Comparison of ENCODE assay signal across 8 cellular contexts in genomic region chr16:67241008-67241900, GRCh38. TPM values are rescaled to one million over a fixed set of nuclear protein-coding genes. Genes with fewer than 3 reads are reported as not detected.
A peak's percentile ranks its signal among the peaks of the same experiment; 100 is the strongest.
DNase-seq lines count a peak whose midpoint lies in the region; ATAC-seq, FAIRE-seq and TF ChIP-seq lines count a peak whose summit lies in the region.

No MANE protein-coding gene starts in this region.

- CTCF ChIA-PET in activated naive CD4-positive, alpha-beta T cell treated with anti-CD3 and anti-CD28 coated beads for 36 hours (lab: Charles Lee), result interaction anchor here (0.8 kb wide), 1 partner anchor 14 kb away, joined by 4 read pairs; no protein-coding TSS in a partner anchor
- CTCF ChIA-PET in GM12878 (lab: Yijun Ruan, JAX), result interaction anchor here (0.9 kb wide), 1 partner anchor 15 kb away, joined by 3 read pairs; no protein-coding TSS in a partner anchor

- 66% methylated on average over 8 of the region's 10 CpGs for WGBS in GM12878 (ENCODE audit: insufficient coverage, insufficient replicate concordance, low lambda C conversion rate, missing lambda C conversion rate)

- no peak overlapping the region for H3K4me3 Mint-ChIP-seq in activated naive CD4-positive, alpha-beta T cell treated with anti-CD3 and anti-CD28 coated beads for 36 hours

- intact Hi-C loops in activated naive CD4-positive, alpha-beta T cell treated with anti-CD3 and anti-CD28 coated beads for 36 hours (cut with micrococcal nuclease), result loop anchor here (10.0 kb wide), 1 partner anchor 844 kb away; the partner anchor contains the start of gene NFATC3
- intact Hi-C loops in GM12878 (cut with micrococcal nuclease; ENCODE audit: unreplicated experiment), result no loop called here
- intact Hi-C loops in kidney (cut with DNase I), result no loop called here
- intact Hi-C loops in tibial artery (cut with DNase I; ENCODE audit: low total_unique reads), result no loop called here

- no peak for TF ChIP-seq RAD21 in GM12878 (IDR thresholded peaks at IDR 0.05; ENCODE audit: insufficient read depth, low read depth, low read length)

- BruUV-seq in GM12878 (replicated peaks; lab: Mats Ljungman, UMichigan), result no TSS peak

- SMC1A ChIA-PET in GM12878 (lab: Charles Lee; ENCODE audit: uncharacterized antibody, unreplicated experiment), result no interaction called here

- no peaks in the 10 kb centered on the region for H3K9me3 Mint-ChIP-seq in activated naive CD4-positive, alpha-beta T cell treated with anti-CD3 and anti-CD28 coated beads for 36 hours

- RAD21 ChIA-PET in GM12878 (lab: Charles Lee; ENCODE audit: unreplicated experiment), result interaction anchor here (4.6 kb wide), 1 partner anchor 14 kb away, joined by 35 read pairs; the partner anchor contains the start of gene TMEM208

- H3K36me3 Mint-ChIP-seq in activated naive CD4-positive, alpha-beta T cell treated with anti-CD3 and anti-CD28 coated beads for 36 hours (ENCODE audit: low read depth), result peaks cover 17% of the 10 kb centered on the region

- H3K9ac ChIP-seq in GM12878 (ENCODE audit: control insufficient read depth, insufficient read depth, low read length), result no peak overlapping the region
- H3K9ac ChIP-seq in kidney (ENCODE audit: low read length in 2 of 2), result no peak overlapping the region

- H3K27ac ChIP-seq in GM12878 (ENCODE audit: control insufficient read depth, insufficient read depth), result 0 out of 2 replicates have a peak overlapping the region, but pooled peaks have one; percentile 13
- peak overlapping the region; percentile 43 to 78 for H3K27ac ChIP-seq in kidney (ENCODE audit: low read depth in 2 of 2, low read length in 2 of 2)
- peak overlapping the region; percentile 65 to 81 for H3K27ac ChIP-seq in tibial artery

- H3K4me3 ChIP-seq in GM12878 (no peak overlapping the region), kidney (ENCODE audit: low read length in 2 of 2) (peak overlapping the region in 1 of 2 donors; percentile 12), tibial artery (no peak overlapping the region)

- in situ Hi-C loops in GM12878 (cut with MboI), result no loop called here

- no peak for TF ChIP-seq CTCF in GM12878 (IDR thresholded peaks at IDR 0.05 in 2 of 3, conservative IDR thresholded peaks at IDR 0.05 in 1 of 3; ENCODE audit: control insufficient read depth in 2 of 3, extremely low read depth in 1 of 3, insufficient read depth in 1 of 3, low read depth in 3 of 3, low read length in 3 of 3)
- TF ChIP-seq CTCF in kidney (IDR thresholded peaks at IDR 0.05; ENCODE audit: borderline replicate concordance, extremely low read depth, insufficient read depth), result no peak
- no peak for TF ChIP-seq CTCF in tibial artery (IDR thresholded peaks at IDR 0.05)

- no peak for TF ChIP-seq POLR2A in GM12878 (IDR thresholded peaks at IDR 0.05; ENCODE audit: low read depth, low read length)

- H3K4me1 Mint-ChIP-seq in activated naive CD4-positive, alpha-beta T cell treated with anti-CD3 and anti-CD28 coated beads for 36 hours (ENCODE audit: low read depth), result peaks cover 38% of the 10 kb centered on the region

- no peak overlapping the region for H3K4me2 ChIP-seq in GM12878 (ENCODE audit: control insufficient read depth, insufficient read depth)

- H3K4me1 ChIP-seq in GM12878 (ENCODE audit: control insufficient read depth, insufficient read depth, low read length), result peaks cover 31% of the 10 kb centered on the region
- peaks cover 9 to 27% of the 10 kb centered on the region in 2 donors for H3K4me1 ChIP-seq in kidney (ENCODE audit: control insufficient read depth in 1 of 2, insufficient read depth in 1 of 2, low read depth in 1 of 2, low read length in 2 of 2)
- H3K4me1 ChIP-seq in tibial artery, result peaks cover 0 to 56% (median 45%) of the 10 kb centered on the region in 4 donors

- ATAC-seq in GM12878, result no peak

- H2AFZ ChIP-seq in GM12878 (ENCODE audit: control insufficient read depth, low read depth, low read length), result no peak overlapping the region

- peak overlapping the region; percentile 85 for H3K27ac Mint-ChIP-seq in activated naive CD4-positive, alpha-beta T cell treated with anti-CD3 and anti-CD28 coated beads for 36 hours

- FAIRE-seq in GM12878 (lab: Jason Lieb, UNC) (no peak), kidney (lab: Jason Lieb, UNC) (no peak)

- DNase-seq in activated naive CD4-positive, alpha-beta T cell treated with anti-CD3 and anti-CD28 coated beads for 36 hours, result no peak
- no peak for DNase-seq in activated naive CD4-positive, alpha-beta T cell treated with Interleukin-2 at 50 U/mL for 16 hours
- no peak for DNase-seq in GM12878 (ENCODE audit: low read depth, low spot score)
- peak; percentile 92 for DNase-seq in kidney
- peak; percentile 68 to 87 for DNase-seq in tibial artery
- DNase-seq in NCI-H2107 treated with DMSO at 0.1 percent for 48 hours (lab: John Stamatoyannopoulos, UW; ENCODE audit: unreplicated experiment), result no peak
- no peak for DNase-seq in NCI-H1930 (lab: John Stamatoyannopoulos, UW)
- DNase-seq in ecto neural progenitor cell (ENCODE audit: low spot score), result no peak

- H3K9me3 ChIP-seq in GM12878 (replicated peaks; ENCODE audit: control insufficient read depth, insufficient read depth, low read length) (no peaks in the 10 kb centered on the region), kidney (ENCODE audit: control insufficient read depth in 1 of 2, low read length in 2 of 2) (no peaks in the 10 kb centered on the region), tibial artery (no peaks in the 10 kb centered on the region)

- TF ChIP-seq EP300 in GM12878 (IDR thresholded peaks at IDR 0.05; ENCODE audit: borderline replicate concordance in 1 of 2, control insufficient read depth in 1 of 2, low read depth in 2 of 2, low read length in 2 of 2), result no peak

- H4K20me1 ChIP-seq in GM12878 (ENCODE audit: control insufficient read depth, insufficient read depth), result no peaks in the 10 kb centered on the region

- POLR2A ChIA-PET in GM12878 (lab: Charles Lee), result interaction anchor here (8.0 kb wide), 1 partner anchor 15 kb away, joined by 100 read pairs; the partner anchor contains the start of gene TMEM208

- peaks cover 39% of the 10 kb centered on the region for H3K79me2 ChIP-seq in GM12878 (ENCODE audit: control insufficient read depth, insufficient read depth, low read length)

- H3K27me3 Mint-ChIP-seq in activated naive CD4-positive, alpha-beta T cell treated with anti-CD3 and anti-CD28 coated beads for 36 hours (ENCODE audit: low read depth), result no peaks in the 10 kb centered on the region

- peaks cover 12 to 19% of the 10 kb centered on the region in 2 experiments; a peak in 3 of 4 replicates for H3K36me3 ChIP-seq in GM12878 (ENCODE audit: control insufficient read depth in 2 of 2, insufficient read depth in 2 of 2, low read length in 1 of 2)
- H3K36me3 ChIP-seq in kidney (ENCODE audit: control insufficient read depth in 1 of 2, insufficient read depth in 2 of 2, low read length in 2 of 2), result peaks cover 12 to 21% of the 10 kb centered on the region in 2 donors
- peaks cover 9 to 34% (median 32%) of the 10 kb centered on the region in 3 donors for H3K36me3 ChIP-seq in tibial artery

- no peaks in the 10 kb centered on the region for H3K27me3 ChIP-seq in GM12878 (replicated peaks in 1 of 2; ENCODE audit: control insufficient read depth in 2 of 2, insufficient read depth in 2 of 2, low read length in 1 of 2)
- no peaks in the 10 kb centered on the region for H3K27me3 ChIP-seq in tibial artery

RNA-seq across cellular contexts. Expression of gene FHOD1, which starts 6.0 kb away (rescaled TPM):
- 10 to 100 TPM; 70.7 to 73.7 TPM for total RNA-seq in activated naive CD4-positive, alpha-beta T cell treated with anti-CD3 and anti-CD28 coated beads for 36 hours
- 48.1 and 49.7 TPM in 2 replicates for total RNA-seq in GM12878 (2013; cell fraction: nucleolus; rRNA removed)
- total RNA-seq in GM12878 (2014; rRNA removed) (26.0 and 31.7 TPM in 2 replicates), GM12878 (2014; rRNA removed; fragmentation: Illumina TruSeq; extraction: Trizol) (8.9 and 10.6 TPM in 2 replicates), GM12878 (2021) (65.6 and 65.7 TPM in 2 replicates), kidney (30.4 TPM)
- polyA plus RNA-seq in GM12878 (2011; ENCODE audit: low read depth), result 18.0 TPM
- polyA plus RNA-seq in GM12878 (2011; rRNA removed) (11.7 and 20.9 TPM in 2 replicates), GM12878 (2014; fragmentation: Illumina TruSeq; extraction: Trizol) (10.0 and 18.5 TPM in 2 replicates), GM12878 (2014; fragmentation: Nextera tagmentation; extraction: Ambion mirVana) (10 to 100 TPM in 1 of 2 experiments, 1 to 10 TPM in 1; 9.0 to 17.7 TPM), GM12878 (2014; rRNA removed) (35.6 and 45.2 TPM in 2 replicates), GM12878 (2016; fragmentation: Nextera tagmentation; extraction: Ambion mirVana) (10 to 100 TPM; 13.6 to 14.4 TPM), kidney (ENCODE audit: insufficient read depth, low read depth, low replicate concordance) (21.0 TPM)
- 21.3 and 24.3 TPM in 2 replicates for polyA plus RNA-seq in GM12878 (2011; cell fraction: cytosol; rRNA removed)
- polyA plus RNA-seq in GM12878 (2011; cell fraction: nucleus; rRNA removed), result 229 and 274 TPM in 2 replicates
- polyA plus RNA-seq in GM12878 (2012), result 28.8 and 33.4 TPM in 2 replicates
- polyA minus RNA-seq in GM12878 (2011; rRNA and poly(A)+ RNA removed), result 17.7 and 20.1 TPM in 2 replicates
- polyA minus RNA-seq in GM12878 (2011; cell fraction: cytosol; rRNA and poly(A)+ RNA removed), result 13.9 and 23.9 TPM in 2 replicates
- polyA minus RNA-seq in GM12878 (2011; cell fraction: nucleus; rRNA and poly(A)+ RNA removed), result 22.0 and 39.2 TPM in 2 replicates

RNA-seq across cellular contexts. Expression of gene SLC9A5, which starts 7.5 kb away (rescaled TPM):
- total RNA-seq in activated naive CD4-positive, alpha-beta T cell treated with anti-CD3 and anti-CD28 coated beads for 36 hours, result 1 to 10 TPM; 5.2 TPM
- 4.8 and 5.2 TPM in 2 replicates for total RNA-seq in GM12878 (2013; cell fraction: nucleolus; rRNA removed)
- total RNA-seq in GM12878 (2014; rRNA removed), result 1.3 and 2.0 TPM in 2 replicates
- 0.85 and 1.1 TPM in 2 replicates for total RNA-seq in GM12878 (2014; rRNA removed; fragmentation: Illumina TruSeq; extraction: Trizol)
- 2.4 and 3.2 TPM in 2 replicates for total RNA-seq in GM12878 (2021)
- polyA plus RNA-seq in GM12878 (2011; ENCODE audit: low read depth), result 0.75 TPM
- 4.8 and 5.7 TPM in 2 replicates for polyA plus RNA-seq in GM12878 (2011; rRNA removed)
- 6.0 and 7.4 TPM in 2 replicates for polyA plus RNA-seq in GM12878 (2011; cell fraction: cytosol; rRNA removed)
- 41.4 and 46.4 TPM in 2 replicates for polyA plus RNA-seq in GM12878 (2011; cell fraction: nucleus; rRNA removed)
- polyA plus RNA-seq in GM12878 (2012), result 1.8 and 1.9 TPM in 2 replicates
- 1.1 and 1.5 TPM in 2 replicates for polyA plus RNA-seq in GM12878 (2014; fragmentation: Illumina TruSeq; extraction: Trizol)
- polyA plus RNA-seq in GM12878 (2014; fragmentation: Nextera tagmentation; extraction: Ambion mirVana), result under 1 TPM; 0.26 to 0.27 TPM
- polyA plus RNA-seq in GM12878 (2014; rRNA removed), result 2.3 and 2.7 TPM in 2 replicates
- 1 to 10 TPM; 1.4 to 1.5 TPM for polyA plus RNA-seq in GM12878 (2016; fragmentation: Nextera tagmentation; extraction: Ambion mirVana)
- polyA minus RNA-seq in GM12878 (2011; rRNA and poly(A)+ RNA removed), result 3.9 and 7.1 TPM in 2 replicates
- polyA minus RNA-seq in GM12878 (2011; cell fraction: cytosol; rRNA and poly(A)+ RNA removed), result 0.67 and 1.6 TPM in 2 replicates
- 10.3 and 10.4 TPM in 2 replicates for polyA minus RNA-seq in GM12878 (2011; cell fraction: nucleus; rRNA and poly(A)+ RNA removed)
- 1.1 TPM for total RNA-seq in kidney
- 0.92 TPM for polyA plus RNA-seq in kidney (ENCODE audit: insufficient read depth, low read depth, low replicate concordance)

RNA-seq across cellular contexts. Expression of gene TMEM208, which starts 14.3 kb away (rescaled TPM):
- 10 to 100 TPM; 24.6 to 29.4 TPM for total RNA-seq in activated naive CD4-positive, alpha-beta T cell treated with anti-CD3 and anti-CD28 coated beads for 36 hours
- 22.6 and 25.6 TPM in 2 replicates for total RNA-seq in GM12878 (2013; cell fraction: nucleolus; rRNA removed)
- total RNA-seq in GM12878 (2014; rRNA removed), result 37.9 and 48.4 TPM in 2 replicates
- total RNA-seq in GM12878 (2014; rRNA removed; fragmentation: Illumina TruSeq; extraction: Trizol), result 34.1 and 35.0 TPM in 2 replicates
- 45.9 and 46.8 TPM in 2 replicates for total RNA-seq in GM12878 (2021)
- polyA plus RNA-seq in GM12878 (2011; ENCODE audit: low read depth), result 30.4 TPM
- polyA plus RNA-seq in GM12878 (2011; rRNA removed), result 27.8 and 39.4 TPM in 2 replicates
- 57.1 and 59.1 TPM in 2 replicates for polyA plus RNA-seq in GM12878 (2011; cell fraction: cytosol; rRNA removed)
- 37.1 and 38.2 TPM in 2 replicates for polyA plus RNA-seq in GM12878 (2011; cell fraction: nucleus; rRNA removed)
- polyA plus RNA-seq in GM12878 (2012), result 48.9 and 50.2 TPM in 2 replicates
- polyA plus RNA-seq in GM12878 (2014; fragmentation: Illumina TruSeq; extraction: Trizol), result 25.1 and 42.6 TPM in 2 replicates
- 100 to 1,000 TPM; 169 to 244 TPM for polyA plus RNA-seq in GM12878 (2014; fragmentation: Nextera tagmentation; extraction: Ambion mirVana)
- 51.1 and 59.8 TPM in 2 replicates for polyA plus RNA-seq in GM12878 (2014; rRNA removed)
- polyA plus RNA-seq in GM12878 (2016; fragmentation: Nextera tagmentation; extraction: Ambion mirVana), result 100 to 1,000 TPM; 128 to 143 TPM
- polyA minus RNA-seq in GM12878 (2011; rRNA and poly(A)+ RNA removed), result 26.0 and 46.0 TPM in 2 replicates
- 6.2 and 8.0 TPM in 2 replicates for polyA minus RNA-seq in GM12878 (2011; cell fraction: cytosol; rRNA and poly(A)+ RNA removed)
- polyA minus RNA-seq in GM12878 (2011; cell fraction: nucleus; rRNA and poly(A)+ RNA removed), result 17.3 and 30.6 TPM in 2 replicates
- 47.1 TPM for total RNA-seq in kidney
- polyA plus RNA-seq in kidney (ENCODE audit: insufficient read depth, low read depth, low replicate concordance), result 145 TPM

RNA-seq across cellular contexts. Expression of gene PLEKHG4, which starts 38.1 kb away (rescaled TPM):
- 10 to 100 TPM; 14.3 to 14.4 TPM for total RNA-seq in activated naive CD4-positive, alpha-beta T cell treated with anti-CD3 and anti-CD28 coated beads for 36 hours
- total RNA-seq in GM12878 (2013; cell fraction: nucleolus; rRNA removed), result 2.0 and 3.3 TPM in 2 replicates
- total RNA-seq in GM12878 (2014; rRNA removed) (0.93 and 2.6 TPM in 2 replicates), GM12878 (2014; rRNA removed; fragmentation: Illumina TruSeq; extraction: Trizol) (0.69 and 0.98 TPM in 2 replicates), GM12878 (2021) (1.0 and 3.1 TPM in 2 replicates), kidney (10.1 TPM)
- polyA plus RNA-seq in GM12878 (2011; ENCODE audit: low read depth), result 0.24 TPM
- polyA plus RNA-seq in GM12878 (2011; rRNA removed) (0.59 and 1.4 TPM in 2 replicates), GM12878 (2014; fragmentation: Illumina TruSeq; extraction: Trizol) (0.54 TPM in 1 of 2 replicates, not detected in the other), GM12878 (2014; fragmentation: Nextera tagmentation; extraction: Ambion mirVana) (under 1 TPM; 0.14 to 0.24 TPM), GM12878 (2014; rRNA removed) (1.7 and 1.8 TPM in 2 replicates), GM12878 (2016; fragmentation: Nextera tagmentation; extraction: Ambion mirVana) (1 to 10 TPM in 1 of 2 experiments, under 1 TPM in 1; 0.64 to 1.1 TPM), kidney (ENCODE audit: insufficient read depth, low read depth, low replicate concordance) (2.6 TPM)
- 2.4 and 3.0 TPM in 2 replicates for polyA plus RNA-seq in GM12878 (2011; cell fraction: cytosol; rRNA removed)
- 15.8 and 16.0 TPM in 2 replicates for polyA plus RNA-seq in GM12878 (2011; cell fraction: nucleus; rRNA removed)
- 0.39 and 0.42 TPM in 2 replicates for polyA plus RNA-seq in GM12878 (2012)
- 0.88 and 1.8 TPM in 2 replicates for polyA minus RNA-seq in GM12878 (2011; rRNA and poly(A)+ RNA removed)
- polyA minus RNA-seq in GM12878 (2011; cell fraction: cytosol; rRNA and poly(A)+ RNA removed), result 2.1 and 5.0 TPM in 2 replicates
- 3.3 and 4.5 TPM in 2 replicates for polyA minus RNA-seq in GM12878 (2011; cell fraction: nucleus; rRNA and poly(A)+ RNA removed)

RNA-seq across cellular contexts. Expression of gene ELMO3, which starts 42.3 kb away (rescaled TPM):
- total RNA-seq in activated naive CD4-positive, alpha-beta T cell treated with anti-CD3 and anti-CD28 coated beads for 36 hours, result 1 to 10 TPM; 3.8 to 4.4 TPM
- total RNA-seq in GM12878 (2013; cell fraction: nucleolus; rRNA removed), result 7.4 and 7.7 TPM in 2 replicates
- total RNA-seq in GM12878 (2014; rRNA removed) (2.9 and 3.3 TPM in 2 replicates), GM12878 (2014; rRNA removed; fragmentation: Illumina TruSeq; extraction: Trizol) (0.83 and 0.85 TPM in 2 replicates), GM12878 (2021) (4.7 TPM in 2 replicates), kidney (24.2 TPM)
- polyA plus RNA-seq in GM12878 (2011; ENCODE audit: low read depth), result 0.55 TPM
- polyA plus RNA-seq in GM12878 (2011; rRNA removed) (1.4 and 2.3 TPM in 2 replicates), GM12878 (2014; fragmentation: Illumina TruSeq; extraction: Trizol) (0.08 and 0.46 TPM in 2 replicates), GM12878 (2014; fragmentation: Nextera tagmentation; extraction: Ambion mirVana) (under 1 TPM in 1 of 2 experiments, not detected in 1; 0.05 TPM), GM12878 (2014; rRNA removed) (4.2 and 4.6 TPM in 2 replicates), GM12878 (2016; fragmentation: Nextera tagmentation; extraction: Ambion mirVana) (under 1 TPM; 0.64 to 0.96 TPM), kidney (ENCODE audit: insufficient read depth, low read depth, low replicate concordance) (33.1 TPM)
- 2.3 and 4.2 TPM in 2 replicates for polyA plus RNA-seq in GM12878 (2011; cell fraction: cytosol; rRNA removed)
- 33.6 and 41.6 TPM in 2 replicates for polyA plus RNA-seq in GM12878 (2011; cell fraction: nucleus; rRNA removed)
- polyA plus RNA-seq in GM12878 (2012), result 2.2 and 2.3 TPM in 2 replicates
- 0.44 and 1.9 TPM in 2 replicates for polyA minus RNA-seq in GM12878 (2011; rRNA and poly(A)+ RNA removed)
- 0.80 TPM in 1 of 2 replicates, not detected in the other for polyA minus RNA-seq in GM12878 (2011; cell fraction: cytosol; rRNA and poly(A)+ RNA removed)
- 4.0 and 7.6 TPM in 2 replicates for polyA minus RNA-seq in GM12878 (2011; cell fraction: nucleus; rRNA and poly(A)+ RNA removed)

Comparison
In these comparisons a context has a peak if more than half of its experiments do, and no peak if none do; other contexts are left out.
1. DNase-seq: peak in kidney (single experiment) and tibial artery (2 of 2); none in activated naive CD4-positive, alpha-beta T cell treated with anti-CD3 and anti-CD28 coated beads for 36 hours (single experiment), activated naive CD4-positive, alpha-beta T cell treated with Interleukin-2 at 50 U/mL for 16 hours (single experiment), GM12878 (single experiment), NCI-H2107 treated with DMSO at 0.1 percent for 48 hours (single experiment), NCI-H1930 (0 of 2) and ecto neural progenitor cell (single experiment).
2. H3K27ac ChIP-seq: peak in every context shown above with its lines; median percentile 73 in tibial artery; 60 in kidney; 13 in GM12878.